Comparison of ENCODE assay signal across 1 cellular context in the genomic region with DNA sequence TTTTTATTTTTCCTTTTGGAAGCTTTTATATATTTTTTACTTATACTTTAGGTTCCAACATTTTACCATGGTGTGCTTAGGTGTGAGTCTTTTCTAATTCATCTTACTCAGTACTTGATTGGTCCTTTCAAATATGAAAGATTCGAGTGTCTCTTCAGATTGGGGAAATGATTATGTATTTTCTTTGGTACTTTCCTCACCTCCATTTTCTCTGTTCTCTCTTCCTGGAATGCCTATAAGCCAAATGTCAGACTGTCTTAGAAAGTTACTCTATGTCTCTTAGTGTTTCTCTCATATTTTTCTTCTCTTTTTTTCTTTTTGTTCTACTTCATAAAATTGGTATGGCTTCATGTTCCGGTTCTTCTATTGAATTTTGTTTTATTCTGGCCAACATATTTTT.
TF ChIP-seq lines count a peak whose summit lies in the region.

No MANE protein-coding gene starts in this region.

TF ChIP-seq in GM12878, 131 proteins besides CTCF, POLR2A, EP300 and RAD21 (continued from another document):
- TF ChIP-seq, protein P1, sequence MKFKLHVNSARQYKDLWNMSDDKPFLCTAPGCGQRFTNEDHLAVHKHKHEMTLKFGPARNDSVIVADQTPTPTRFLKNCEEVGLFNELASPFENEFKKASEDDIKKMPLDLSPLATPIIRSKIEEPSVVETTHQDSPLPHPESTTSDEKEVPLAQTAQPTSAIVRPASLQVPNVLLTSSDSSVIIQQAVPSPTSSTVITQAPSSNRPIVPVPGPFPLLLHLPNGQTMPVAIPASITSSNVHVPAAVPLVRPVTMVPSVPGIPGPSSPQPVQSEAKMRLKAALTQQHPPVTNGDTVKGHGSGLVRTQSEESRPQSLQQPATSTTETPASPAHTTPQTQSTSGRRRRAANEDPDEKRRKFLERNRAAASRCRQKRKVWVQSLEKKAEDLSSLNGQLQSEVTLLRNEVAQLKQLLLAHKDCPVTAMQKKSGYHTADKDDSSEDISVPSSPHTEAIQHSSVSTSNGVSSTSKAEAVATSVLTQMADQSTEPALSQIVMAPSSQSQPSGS (IDR thresholded peaks at IDR 0.05; ENCODE audit: low read length) = no peak
- TF ChIP-seq, protein P2, sequence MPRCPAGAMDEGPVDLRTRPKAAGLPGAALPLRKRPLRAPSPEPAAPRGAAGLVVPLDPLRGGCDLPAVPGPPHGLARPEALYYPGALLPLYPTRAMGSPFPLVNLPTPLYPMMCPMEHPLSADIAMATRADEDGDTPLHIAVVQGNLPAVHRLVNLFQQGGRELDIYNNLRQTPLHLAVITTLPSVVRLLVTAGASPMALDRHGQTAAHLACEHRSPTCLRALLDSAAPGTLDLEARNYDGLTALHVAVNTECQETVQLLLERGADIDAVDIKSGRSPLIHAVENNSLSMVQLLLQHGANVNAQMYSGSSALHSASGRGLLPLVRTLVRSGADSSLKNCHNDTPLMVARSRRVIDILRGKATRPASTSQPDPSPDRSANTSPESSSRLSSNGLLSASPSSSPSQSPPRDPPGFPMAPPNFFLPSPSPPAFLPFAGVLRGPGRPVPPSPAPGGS (IDR thresholded peaks at IDR 0.05; ENCODE audit: borderline replicate concordance, insufficient read depth, low read depth, low read length, poor library complexity, severe bottlenecking) = no peak
- TF ChIP-seq SMAD1 (IDR thresholded peaks at IDR 0.05; ENCODE audit: low read depth, partially characterized antibody) (no peak), RELA (IDR thresholded peaks at IDR 0.05; ENCODE audit: borderline replicate concordance, partially characterized antibody) (no peak), CHD2 (IDR thresholded peaks at IDR 0.05; ENCODE audit: borderline replicate concordance, low read depth, low read length) (no peak), SP1 (IDR thresholded peaks at IDR 0.05; ENCODE audit: low read depth, low read length) (no peak), YY1 (IDR thresholded peaks at IDR 0.05; ENCODE audit: low read depth, low read length) (no peak), NRF1 (conservative IDR thresholded peaks at IDR 0.05; ENCODE audit: low read depth, low read length) (no peak), DPF2 (IDR thresholded peaks at IDR 0.05) (no peak)
- TF ChIP-seq, protein P3, sequence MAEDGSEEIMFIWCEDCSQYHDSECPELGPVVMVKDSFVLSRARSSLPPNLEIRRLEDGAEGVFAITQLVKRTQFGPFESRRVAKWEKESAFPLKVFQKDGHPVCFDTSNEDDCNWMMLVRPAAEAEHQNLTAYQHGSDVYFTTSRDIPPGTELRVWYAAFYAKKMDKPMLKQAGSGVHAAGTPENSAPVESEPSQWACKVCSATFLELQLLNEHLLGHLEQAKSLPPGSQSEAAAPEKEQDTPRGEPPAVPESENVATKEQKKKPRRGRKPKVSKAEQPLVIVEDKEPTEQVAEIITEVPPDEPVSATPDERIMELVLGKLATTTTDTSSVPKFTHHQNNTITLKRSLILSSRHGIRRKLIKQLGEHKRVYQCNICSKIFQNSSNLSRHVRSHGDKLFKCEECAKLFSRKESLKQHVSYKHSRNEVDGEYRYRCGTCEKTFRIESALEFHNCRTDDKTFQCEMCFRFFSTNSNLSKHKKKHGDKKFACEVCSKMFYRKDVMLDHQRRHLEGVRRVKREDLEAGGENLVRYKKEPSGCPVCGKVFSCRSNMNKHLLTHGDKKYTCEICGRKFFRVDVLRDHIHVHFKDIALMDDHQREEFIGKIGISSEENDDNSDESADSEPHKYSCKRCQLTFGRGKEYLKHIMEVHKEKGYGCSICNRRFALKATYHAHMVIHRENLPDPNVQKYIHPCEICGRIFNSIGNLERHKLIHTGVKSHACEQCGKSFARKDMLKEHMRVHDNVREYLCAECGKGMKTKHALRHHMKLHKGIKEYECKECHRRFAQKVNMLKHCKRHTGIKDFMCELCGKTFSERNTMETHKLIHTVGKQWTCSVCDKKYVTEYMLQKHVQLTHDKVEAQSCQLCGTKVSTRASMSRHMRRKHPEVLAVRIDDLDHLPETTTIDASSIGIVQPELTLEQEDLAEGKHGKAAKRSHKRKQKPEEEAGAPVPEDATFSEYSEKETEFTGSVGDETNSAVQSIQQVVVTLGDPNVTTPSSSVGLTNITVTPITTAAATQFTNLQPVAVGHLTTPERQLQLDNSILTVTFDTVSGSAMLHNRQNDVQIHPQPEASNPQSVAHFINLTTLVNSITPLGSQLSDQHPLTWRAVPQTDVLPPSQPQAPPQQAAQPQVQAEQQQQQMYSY (CRISPR knock-in tag; IDR thresholded peaks at IDR 0.05) = no peak
